ENCODE assay signal across 1 cellular context in the genomic region with DNA sequence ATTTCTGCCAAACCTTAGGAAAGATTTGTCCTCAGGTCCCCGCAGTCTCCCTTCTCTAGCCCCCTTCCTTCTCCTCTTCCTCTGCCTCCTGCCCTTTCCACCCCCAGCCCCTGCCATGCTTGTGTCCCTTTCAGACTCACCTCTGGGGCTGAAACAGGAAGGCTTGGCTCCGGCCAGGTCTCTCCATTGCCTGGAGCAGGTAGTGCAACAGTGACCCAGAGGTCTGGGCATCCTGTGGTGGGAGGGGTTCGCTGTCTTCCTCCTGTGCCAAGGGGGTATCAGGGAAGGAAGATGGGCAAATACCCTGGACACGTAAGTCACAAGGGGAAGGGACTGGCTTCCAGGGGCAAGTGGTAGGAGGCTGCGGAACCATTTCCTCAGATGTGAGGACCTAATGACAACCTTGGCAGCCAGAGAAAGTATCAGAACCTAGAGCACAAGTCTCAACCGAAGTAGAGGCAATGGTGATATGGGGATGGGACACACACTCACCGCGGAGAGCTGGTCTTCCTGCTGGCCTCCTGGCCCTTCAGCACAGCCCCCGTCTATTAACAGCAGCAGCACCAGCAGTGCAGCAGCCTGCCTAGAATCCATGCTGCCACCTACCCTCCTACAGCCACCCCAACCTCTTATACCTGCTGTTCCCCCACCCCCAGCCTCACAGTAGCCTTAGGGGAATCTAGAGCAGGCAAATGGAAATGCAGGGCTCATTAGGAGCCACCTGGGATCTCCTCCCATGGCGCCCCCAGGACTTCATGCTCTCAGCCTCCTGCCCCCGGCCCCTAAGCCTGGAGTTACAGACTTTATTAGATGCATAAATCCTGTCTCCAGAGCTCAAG.
TF ChIP-seq lines count a peak whose summit lies in the region.

A gene with protein sequence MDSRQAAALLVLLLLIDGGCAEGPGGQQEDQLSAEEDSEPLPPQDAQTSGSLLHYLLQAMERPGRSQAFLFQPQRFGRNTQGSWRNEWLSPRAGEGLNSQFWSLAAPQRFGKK (minus strand): TSS at position 604 of the 839 bp plus-strand sequence. CDS start 10 bp downstream, at position 594.

TF ChIP-seq in IMR-90, 13 proteins besides CTCF, POLR2A, EP300 and RAD21:
- TF ChIP-seq SMC3 (IDR thresholded peaks at IDR 0.05; ENCODE audit: low read depth, low read length) (no peak), BHLHE40 (IDR thresholded peaks at IDR 0.05; ENCODE audit: low read depth, low read length) (no peak), RFX5 (IDR thresholded peaks at IDR 0.05; ENCODE audit: low read depth, low read length) (no peak), RCOR1 (IDR thresholded peaks at IDR 0.05; ENCODE audit: insufficient replicate concordance, low read length) (no peak), CHD1 (IDR thresholded peaks at IDR 0.05; ENCODE audit: low read depth, low read length) (no peak), MAZ (IDR thresholded peaks at IDR 0.05; ENCODE audit: borderline replicate concordance, low read depth, low read length) (no peak), NFE2L2 (IDR thresholded peaks at IDR 0.05; ENCODE audit: low read depth, low read length) (no peak), MAFK (IDR thresholded peaks at IDR 0.05; ENCODE audit: low read depth, low read length) (no peak)
- TF ChIP-seq, protein P1, sequence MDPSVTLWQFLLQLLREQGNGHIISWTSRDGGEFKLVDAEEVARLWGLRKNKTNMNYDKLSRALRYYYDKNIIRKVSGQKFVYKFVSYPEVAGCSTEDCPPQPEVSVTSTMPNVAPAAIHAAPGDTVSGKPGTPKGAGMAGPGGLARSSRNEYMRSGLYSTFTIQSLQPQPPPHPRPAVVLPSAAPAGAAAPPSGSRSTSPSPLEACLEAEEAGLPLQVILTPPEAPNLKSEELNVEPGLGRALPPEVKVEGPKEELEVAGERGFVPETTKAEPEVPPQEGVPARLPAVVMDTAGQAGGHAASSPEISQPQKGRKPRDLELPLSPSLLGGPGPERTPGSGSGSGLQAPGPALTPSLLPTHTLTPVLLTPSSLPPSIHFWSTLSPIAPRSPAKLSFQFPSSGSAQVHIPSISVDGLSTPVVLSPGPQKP (IDR thresholded peaks at IDR 0.05; ENCODE audit: borderline replicate concordance, low read depth, low read length), result no peak
